Comparison of ENCODE assay signal across 1 cellular context in genomic region chr4:76359881-76360466, GRCh38. TPM values are rescaled to one million over a fixed set of nuclear protein-coding genes. Genes with fewer than 3 reads are reported as not detected.
"Had no signal": no experiment of that assay in that cellular context is flagged by ENCODE, and none has a peak within 500 bp of the region (broad histone marks: within the 10 kb centered on the region; RNA-seq: fewer than 3 reads in every experiment).

No MANE protein-coding gene starts in this region.

RNA-seq across cellular contexts. Expression of gene STBD1, which starts 53.4 kb away (rescaled TPM):
- total RNA-seq: GM12878 had no signal
